15 cellular contexts compared by ENCODE assay signal in genomic region chr2:124755386-124755785, GRCh38.
"Had no signal": no experiment of that assay in that cellular context is flagged by ENCODE, and none has a peak within 500 bp of the region (broad histone marks: within the 10 kb centered on the region; RNA-seq: fewer than 3 reads in every experiment).

No MANE protein-coding gene starts in this region.

- DNase-seq: cortex of kidney; dorsolateral prefrontal cortex; effector CD8-positive, alpha-beta T cell; immature natural killer cell; left colon; left ventricle myocardium superior; natural killer cell; posterior cingulate gyrus; stimulated activated CD4-positive, alpha-beta T cell treated with anti-CD3 and anti-CD28 coated beads, Interleukin-12 subunit alpha, Interleukin-12 subunit beta, amount 100 ng/mL, for 4 hours; stimulated activated naive CD4-positive, alpha-beta T cell; trophoblast cell had no signal

- H3K36me3 Mint-ChIP-seq: immature natural killer cell, natural killer cell had no signal

- H3K27ac ChIP-seq: dorsolateral prefrontal cortex, gastroesophageal sphincter had no signal

- H3K27ac Mint-ChIP-seq: immature natural killer cell, natural killer cell had no signal

- H3K9me3 Mint-ChIP-seq: neural crest cell had no signal

- H3K4me3 Mint-ChIP-seq: immature natural killer cell, natural killer cell, neural crest cell had no signal

- H3K4me3 ChIP-seq: dorsolateral prefrontal cortex, gastroesophageal sphincter, lung had no signal

- H3K36me3 ChIP-seq: gastroesophageal sphincter had no signal

- H3K9me3 ChIP-seq: gastroesophageal sphincter had no signal

- H3K27me3 ChIP-seq: dorsolateral prefrontal cortex, gastroesophageal sphincter had no signal

- ATAC-seq: gastroesophageal sphincter, left colon, left ventricle myocardium superior, natural killer cell, sciatic nerve had no signal

- H3K4me1 Mint-ChIP-seq: immature natural killer cell, natural killer cell, neural crest cell had no signal
